ENCODE assay signal across 21 cellular contexts in the genomic region with DNA sequence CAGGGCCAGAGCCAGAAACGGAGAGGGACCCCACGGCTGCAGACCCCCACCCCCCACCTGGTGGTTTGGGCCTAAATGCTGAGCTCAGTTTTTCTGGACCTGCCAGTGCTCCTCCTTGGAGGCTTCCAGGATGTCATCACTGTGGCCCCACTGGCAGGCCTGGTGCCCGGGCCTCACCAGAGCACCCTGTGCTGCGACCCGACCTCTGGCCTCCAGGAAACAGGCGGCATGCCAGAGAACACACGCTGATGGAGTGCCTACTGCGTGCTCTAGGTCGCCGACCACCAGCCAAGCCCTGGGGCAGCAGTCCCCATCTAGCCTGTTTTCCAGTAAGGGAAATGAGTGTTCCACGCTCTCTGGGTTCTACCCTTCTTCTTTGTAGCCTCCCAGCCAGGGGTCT. TPM values are rescaled to one million over a fixed set of nuclear protein-coding genes. Genes with fewer than 3 reads are reported as not detected.
DNase-seq lines count a peak whose midpoint lies in the region; ATAC-seq and TF ChIP-seq lines count a peak whose summit lies in the region.
"Had no signal": no experiment of that assay in that cellular context is flagged by ENCODE, and none has a peak within 500 bp of the region (broad histone marks: within the 10 kb centered on the region; RNA-seq: fewer than 3 reads in every experiment).

No MANE protein-coding gene starts in this region.

- H3K4me1 Mint-ChIP-seq in chondrocyte (ENCODE audit: low read depth): peaks cover 6% of the 10 kb centered on the region
- peaks cover 34% of the 10 kb centered on the region for H3K4me1 Mint-ChIP-seq in WTC11

- H2BK5ac ChIP-seq in trophoblast cell (ENCODE audit: low read depth, low read length, poor library complexity): no peak overlapping the region

- CTCF ChIA-PET in WTC11 (lab: Charles Lee): interaction anchor here (0.6 kb wide), 1 partner anchor 121 kb away, joined by 3 read pairs; no protein-coding TSS in a partner anchor

- H3K4ac ChIP-seq in trophoblast cell (ENCODE audit: low read depth, low read length): no peak overlapping the region

- peaks cover 7% of the 10 kb centered on the region for H3K79me2 ChIP-seq in trophoblast cell (ENCODE audit: control insufficient read depth, insufficient read depth, low read length, poor library complexity)

- 33% methylated on average over 11 of the region's 11 CpGs for WGBS in liver
- no CpG with 5 or more reads among the region's 11 CpGs for WGBS in trophoblast cell (ENCODE audit: extremely low coverage, insufficient coverage, insufficient read length)

- H3K4me3 ChIP-seq in BLaER1 (no peak overlapping the region), liver (ENCODE audit: low read depth in 1 of 3, low read length in 3 of 3) (no peak overlapping the region), trophoblast cell (ENCODE audit: low read depth, low read length) (no peak overlapping the region)
- H3K4me3 ChIP-seq: MG63, SK-N-MC had no signal

- H3K36me3 Mint-ChIP-seq in chondrocyte (ENCODE audit: low read depth) (peaks cover 3% of the 10 kb centered on the region), WTC11 (0 out of 2 replicates have a peak, but pooled peaks cover 2% of the 10 kb centered on the region)
- H3K36me3 Mint-ChIP-seq: CD4-positive, CD25-positive, alpha-beta regulatory T cell had no signal

- peak overlapping the region; percentile 38 for H3K27ac ChIP-seq in BLaER1
- peak overlapping the region; percentile 71 to 74 for H3K27ac ChIP-seq in liver (ENCODE audit: low read depth in 1 of 2, low read length in 2 of 2)
- no peak overlapping the region for H3K27ac ChIP-seq in trophoblast cell (ENCODE audit: low read depth, low read length)
- H3K27ac ChIP-seq: SK-N-MC had no signal

- H3K9ac ChIP-seq in BLaER1 (no peak overlapping the region), liver (ENCODE audit: low read depth in 1 of 2, low read length in 2 of 2) (no peak overlapping the region), trophoblast cell (ENCODE audit: low read length) (no peak overlapping the region)

- H3K27ac Mint-ChIP-seq in chondrocyte (ENCODE audit: unreplicated experiment) (no peak overlapping the region), WTC11 (no peak overlapping the region)
- H3K27ac Mint-ChIP-seq: CD4-positive, CD25-positive, alpha-beta regulatory T cell had no signal

- H3K36me3 ChIP-seq in BLaER1: peaks cover 32% of the 10 kb centered on the region
- no peaks in the 10 kb centered on the region for H3K36me3 ChIP-seq in liver (ENCODE audit: control insufficient read depth in 4 of 4, insufficient read depth in 3 of 4, low read depth in 1 of 4, low read length in 3 of 4)
- peaks cover 11 to 20% of the 10 kb centered on the region in 2 experiments for H3K36me3 ChIP-seq in trophoblast cell (ENCODE audit: control insufficient read depth in 1 of 2, insufficient read depth in 2 of 2, low read length in 2 of 2)
- H3K36me3 ChIP-seq: BE2C, MG63 had no signal

- no peak overlapping the region for H2BK120ac ChIP-seq in trophoblast cell (ENCODE audit: insufficient read depth, low read length, poor library complexity)

- ATAC-seq in WTC11: no peak
- no peak for ATAC-seq in HG02759 (IDR thresholded peaks at IDR 0.05; ENCODE audit: unreplicated experiment)

- no peak overlapping the region for H2BK12ac ChIP-seq in trophoblast cell (ENCODE audit: low read length)

- POLR2A ChIA-PET in WTC11 (lab: Charles Lee): no interaction called here

- DNase-seq in chondrocyte (ENCODE audit: low spot score) (peak; percentile 71), trophoblast cell (no peak), WTC11 (ENCODE audit: low spot score) (no peak), A172 (ENCODE audit: low spot score) (no peak)
- DNase-seq: BE2C; CD4-positive, CD25-positive, alpha-beta regulatory T cell; EL; GF-D8; Kasumi-1; MG63; NCI-H1417; NCI-H1694 treated with DMSO at 0.1 percent for 48 hours; NCI-H2081 treated with DMSO at 0.1 percent for 48 hours; NCI-H2171 treated with DMSO at 0.1 percent for 48 hours; NCI-H526; OCI-M1; SHP77 treated with DMSO at 0.1 percent for 48 hours had no signal

- no peak overlapping the region for H4K12ac ChIP-seq in trophoblast cell (ENCODE audit: low read depth, low read length)

- H3K9me3 Mint-ChIP-seq in chondrocyte (ENCODE audit: low read depth) (no peaks in the 10 kb centered on the region), WTC11 (no peaks in the 10 kb centered on the region)
- H3K9me3 Mint-ChIP-seq: CD4-positive, CD25-positive, alpha-beta regulatory T cell had no signal

- H3K9me3 ChIP-seq in BLaER1 (no peaks in the 10 kb centered on the region), liver (ENCODE audit: control insufficient read depth in 4 of 4, low read length in 3 of 4) (no peaks in the 10 kb centered on the region), trophoblast cell (ENCODE audit: insufficient read depth, low read depth, low read length) (peaks cover 3% of the 10 kb centered on the region)
- H3K9me3 ChIP-seq: BE2C, MG63 had no signal

- no peak overlapping the region for H4K91ac ChIP-seq in trophoblast cell (ENCODE audit: low read depth, low read length)

- H3K14ac ChIP-seq in trophoblast cell (ENCODE audit: low read length): no peak overlapping the region

- H3K23ac ChIP-seq in trophoblast cell (ENCODE audit: low read length): no peak overlapping the region

- H4K20me1 ChIP-seq in BLaER1: peaks cover 100% of the 10 kb centered on the region

- peak overlapping the region; percentile 13 for H3K18ac ChIP-seq in trophoblast cell (ENCODE audit: low read length)

- TF ChIP-seq CTCF in chondrocyte (IDR thresholded peaks at IDR 0.05): no peak
- no peak for TF ChIP-seq CTCF in liver (IDR thresholded peaks at IDR 0.05; ENCODE audit: low read depth, low read length, missing input control)
- TF ChIP-seq CTCF in WTC11 (IDR thresholded peaks at IDR 0.05): no peak

- H3K4me2 ChIP-seq in BLaER1 (peak overlapping the region; percentile 97; the same call in 1 of the 2 replicates), trophoblast cell (ENCODE audit: low read length) (no peak overlapping the region)

- H3K4me3 Mint-ChIP-seq in chondrocyte (ENCODE audit: unreplicated experiment) (no peak overlapping the region), WTC11 (no peak overlapping the region)
- H3K4me3 Mint-ChIP-seq: CD4-positive, CD25-positive, alpha-beta regulatory T cell had no signal

- H2AFZ ChIP-seq in trophoblast cell (ENCODE audit: insufficient read depth, low read length, poor library complexity): no peak overlapping the region

- H2AK5ac ChIP-seq in trophoblast cell (ENCODE audit: low read length): peak overlapping the region; percentile 52

- H3K27me3 ChIP-seq in BLaER1 (no peaks in the 10 kb centered on the region), liver (ENCODE audit: control insufficient read depth in 4 of 4, insufficient read depth in 4 of 4, low read length in 3 of 4) (no peaks in the 10 kb centered on the region), trophoblast cell (ENCODE audit: insufficient read depth, low read length) (no peaks in the 10 kb centered on the region)
- H3K27me3 ChIP-seq: BE2C, MG63 had no signal

- H3K27me3 Mint-ChIP-seq in chondrocyte (ENCODE audit: low read depth) (no peaks in the 10 kb centered on the region), WTC11 (ENCODE audit: low read depth) (no peaks in the 10 kb centered on the region)
- H3K27me3 Mint-ChIP-seq: CD4-positive, CD25-positive, alpha-beta regulatory T cell had no signal

- peaks cover 6% of the 10 kb centered on the region for H3K79me1 ChIP-seq in trophoblast cell (ENCODE audit: low read length)

- peaks cover 100% of the 10 kb centered on the region for H3K4me1 ChIP-seq in BLaER1
- H3K4me1 ChIP-seq in liver (ENCODE audit: control insufficient read depth in 4 of 4, insufficient read depth in 4 of 4, low read length in 3 of 4): peaks cover 25 to 80% (median 62%) of the 10 kb centered on the region in 4 donors
- H3K4me1 ChIP-seq in trophoblast cell (ENCODE audit: control insufficient read depth in 1 of 2, insufficient read depth in 2 of 2, low read length in 2 of 2): peaks cover 18 to 23% of the 10 kb centered on the region in 2 experiments
- H3K4me1 ChIP-seq: BE2C had no signal

- no peak overlapping the region for H4K8ac ChIP-seq in trophoblast cell (ENCODE audit: low read depth, low read length)

- TF ChIP-seq RAD21 in liver (IDR thresholded peaks at IDR 0.05): peak in 1 of 2 donors; percentile 27

TF ChIP-seq in liver, 16 proteins besides CTCF, POLR2A, EP300 and RAD21 (continues in another document):
- TF ChIP-seq YY1 (IDR thresholded peaks at IDR 0.05): peak; percentile 36
- peak; percentile 63 to 87 for TF ChIP-seq HNF4A (conservative IDR thresholded peaks at IDR 0.05)

TF ChIP-seq in WTC11, 78 proteins besides CTCF, POLR2A, EP300 and RAD21 (continues in another document):
- TF ChIP-seq CBFB (CRISPR knock-in tag; IDR thresholded peaks at IDR 0.05; ENCODE audit: low read depth): no peak
- no peak for TF ChIP-seq CREM (CRISPR knock-in tag; IDR thresholded peaks at IDR 0.05)
- TF ChIP-seq JAZF1 (CRISPR knock-in tag; IDR thresholded peaks at IDR 0.05): no peak

RNA-seq across cellular contexts. Expression of gene HS6ST1, which starts 33.8 kb away (rescaled TPM):
- total RNA-seq in chondrocyte (30.0 to 39.2 TPM (median 33.1 TPM) in 3 replicates), liver (10 to 100 TPM; 19.1 to 31.9 TPM), WTC11 (2021) (50.3 to 55.5 TPM (median 55.1 TPM) in 3 replicates)
- polyA plus RNA-seq in liver: 10 to 100 TPM; 17.9 to 31.7 TPM
- 26.6 and 27.7 TPM in 2 replicates for polyA plus RNA-seq in trophoblast cell (2013)
- 33.7 and 45.8 TPM in 2 replicates for total RNA-seq in A172 (2014; rRNA removed; shearing (Covaris generic))
